Comparison of ENCODE assay signal across 8 cellular contexts in genomic region chr10:74824184-74825032, GRCh38. TPM values are rescaled to one million over a fixed set of nuclear protein-coding genes. Genes with fewer than 3 reads are reported as not detected.
A peak's percentile ranks its signal among the peaks of the same experiment; 100 is the strongest.
DNase-seq lines count a peak whose midpoint lies in the region; ATAC-seq, FAIRE-seq and TF ChIP-seq lines count a peak whose summit lies in the region.

No MANE protein-coding gene starts in this region.

- TF ChIP-seq POLR2A in Peyer's patch (IDR thresholded peaks at IDR 0.05) (no peak), K562 (conservative IDR thresholded peaks at IDR 0.05) (no peak)

- no peak for TF ChIP-seq RAD21 in K562 (CRISPR knock-in tag; conservative IDR thresholded peaks at IDR 0.05 in 1 of 2, IDR thresholded peaks at IDR 0.05 in 1 of 2)

- peak overlapping the region; percentile 86 for H3K4me3 Mint-ChIP-seq in Caco-2 (ENCODE audit: unreplicated experiment)
- peak overlapping the region; percentile 83 to 97 for H3K4me3 Mint-ChIP-seq in stimulated activated naive CD8-positive, alpha-beta T cell treated with anti-CD3 and anti-CD28 coated beads, Interleukin-15, amount 100 ng/mL, for 72 hours

- peak overlapping the region; percentile 98 for H3K4me3 ChIP-seq in Caco-2 (ENCODE audit: low read depth, low read length)
- H3K4me3 ChIP-seq in Peyer's patch, result peak overlapping the region; percentile 74 to 94 (median 86)
- peak overlapping the region; percentile 73 for H3K4me3 ChIP-seq in K562
- H3K4me3 ChIP-seq in lung, result peak overlapping the region; percentile 92

- no peaks in the 10 kb centered on the region for H4K20me1 ChIP-seq in K562 (replicated peaks; ENCODE audit: control insufficient read depth, insufficient read depth, low read length)

- no peak overlapping the region for H3K27ac Mint-ChIP-seq in Caco-2 (ENCODE audit: unreplicated experiment)
- H3K27ac Mint-ChIP-seq in stimulated activated naive CD8-positive, alpha-beta T cell treated with anti-CD3 and anti-CD28 coated beads, Interleukin-15, amount 100 ng/mL, for 72 hours, result peak overlapping the region; percentile 96 to 97

- peaks cover 13% of the 10 kb centered on the region for H3K36me3 Mint-ChIP-seq in Caco-2 (ENCODE audit: insufficient read depth, unreplicated experiment)

- ATAC-seq in K562, result no peak
- ATAC-seq in lung (ENCODE audit: insufficient read depth, low FRiP score), result no peak
- ATAC-seq in stimulated activated naive CD8-positive, alpha-beta T cell treated with anti-CD3 and anti-CD28 coated beads, Interleukin-15, amount 100 ng/mL, for 72 hours, result no peak
- no peak for ATAC-seq in GM21381 (IDR thresholded peaks at IDR 0.05; ENCODE audit: unreplicated experiment)

- peak overlapping the region; percentile 89 for H2AFZ ChIP-seq in K562 (ENCODE audit: low read depth, low read length)

- no peak for FAIRE-seq in K562 (lab: Jason Lieb, UNC)

- H3K4me1 ChIP-seq in Caco-2 (peaks cover 19% of the 10 kb centered on the region), Peyer's patch (peaks cover 4 to 36% (median 7%) of the 10 kb centered on the region in 4 donors), K562 (replicated peaks in 1 of 2; ENCODE audit: control insufficient read depth in 2 of 2, insufficient read depth in 2 of 2, low read length in 2 of 2) (peaks cover 33 to 36% of the 10 kb centered on the region in 2 experiments), lung (ENCODE audit: control insufficient read depth in 2 of 2, insufficient read depth in 2 of 2, low read length in 2 of 2) (peaks cover 5 to 8% of the 10 kb centered on the region in 2 donors)

- peaks cover 11% of the 10 kb centered on the region for H3K79me2 ChIP-seq in K562 (ENCODE audit: control insufficient read depth, insufficient read depth, low read length)

- CTCF ChIA-PET in Caco-2 (lab: Charles Lee), result no interaction called here
- CTCF ChIA-PET in K562 (lab: Yijun Ruan, JAX; ENCODE audit: low intra/inter-chr PET ratio), result no interaction called here

- peak overlapping the region; percentile 48 to 93; a peak in 3 of 4 replicates for H3K9ac ChIP-seq in K562 (ENCODE audit: insufficient read depth in 1 of 2, low read depth in 2 of 2, low read length in 2 of 2)

- POLR2A ChIA-PET in Caco-2 (lab: Charles Lee) (no interaction called here), K562 (lab: Yijun Ruan, JAX) (interaction anchor here (0.6 to 0.7 kb wide), 2 partner anchors 30 to 1003 kb away, joined by 3 read pairs; no protein-coding TSS in a partner anchor)

- H3K9me3 Mint-ChIP-seq in Caco-2 (ENCODE audit: unreplicated experiment), result no peaks in the 10 kb centered on the region
- no peaks in the 10 kb centered on the region for H3K9me3 Mint-ChIP-seq in stimulated activated naive CD8-positive, alpha-beta T cell treated with anti-CD3 and anti-CD28 coated beads, Interleukin-15, amount 100 ng/mL, for 72 hours

- H3K36me3 ChIP-seq in Caco-2 (ENCODE audit: control insufficient read depth, insufficient read depth, low read length) (no peaks in the 10 kb centered on the region), Peyer's patch (no peaks in the 10 kb centered on the region), K562 (ENCODE audit: control insufficient read depth, insufficient read depth, low read length) (no peaks in the 10 kb centered on the region), lung (ENCODE audit: control insufficient read depth in 2 of 2, insufficient read depth in 2 of 2, low read length in 2 of 2) (no peaks in the 10 kb centered on the region)

- H3K4me1 Mint-ChIP-seq in Caco-2 (ENCODE audit: low read depth, unreplicated experiment), result peaks cover 29% of the 10 kb centered on the region
- peaks cover 38% of the 10 kb centered on the region for H3K4me1 Mint-ChIP-seq in stimulated activated naive CD8-positive, alpha-beta T cell treated with anti-CD3 and anti-CD28 coated beads, Interleukin-15, amount 100 ng/mL, for 72 hours

- DNase-seq in Caco-2 (no peak), Peyer's patch (peak; percentile 38 to 61 (median 49)), K562 (ENCODE audit: extremely low read depth in 1 of 4, low spot score in 3 of 4) (peak in 2 of 4 experiments; percentile 17 to 30), lung (ENCODE audit: low spot score) (no peak), MV-4-11 (lab: John Stamatoyannopoulos, UW) (no peak), NCI-H1417 treated with DMSO at 0.1 percent for 48 hours (lab: John Stamatoyannopoulos, UW) (no peak)
- DNase-seq in stimulated activated naive CD8-positive, alpha-beta T cell treated with anti-CD3 and anti-CD28 coated beads, Interleukin-15, amount 100 ng/mL, for 72 hours, result peak; percentile 17 to 40

- H3K9me1 ChIP-seq in K562 (ENCODE audit: control insufficient read depth, insufficient read depth, low read length), result no peaks in the 10 kb centered on the region

- BruUV-seq in Caco-2 (replicated peaks; lab: Mats Ljungman, UMichigan) (no TSS peak), K562 (replicated peaks; lab: Mats Ljungman, UMichigan) (no TSS peak)

- H3K9me3 ChIP-seq in Caco-2 (no peaks in the 10 kb centered on the region), Peyer's patch (no peaks in the 10 kb centered on the region), K562 (replicated peaks; ENCODE audit: control insufficient read depth, insufficient read depth, low read depth, low read length) (no peaks in the 10 kb centered on the region), lung (ENCODE audit: control insufficient read depth in 2 of 2, insufficient read depth in 1 of 2, low read length in 1 of 2) (no peaks in the 10 kb centered on the region)

- no peaks in the 10 kb centered on the region for H3K27me3 Mint-ChIP-seq in Caco-2 (ENCODE audit: insufficient read depth, unreplicated experiment)
- H3K27me3 Mint-ChIP-seq in stimulated activated naive CD8-positive, alpha-beta T cell treated with anti-CD3 and anti-CD28 coated beads, Interleukin-15, amount 100 ng/mL, for 72 hours, result no peaks in the 10 kb centered on the region

- TF ChIP-seq CTCF in Caco-2 (IDR thresholded peaks at IDR 0.05; ENCODE audit: insufficient read depth in 1 of 2, low read depth in 1 of 2, low read length in 1 of 2, severe bottlenecking in 1 of 2, unreplicated experiment in 1 of 2) (no peak), Peyer's patch (IDR thresholded peaks at IDR 0.05) (no peak), K562 (IDR thresholded peaks at IDR 0.05 in 2 of 3, conservative IDR thresholded peaks at IDR 0.05 in 1 of 3; ENCODE audit: insufficient read depth in 2 of 3, low read depth in 1 of 3, low read length in 3 of 3) (no peak), lung (IDR thresholded peaks at IDR 0.05; ENCODE audit: control extremely low read depth, extremely low read depth) (no peak)

- intact Hi-C loops in Caco-2 (cut with micrococcal nuclease; ENCODE audit: unreplicated experiment), result no loop called here
- intact Hi-C loops in K562 (cut with micrococcal nuclease), result loop anchor here (5.0 to 10.0 kb wide), 3 partner anchors 190 to 410 kb away; partner anchors contain the start of gene COMTD1

- WGBS in K562 (ENCODE audit: insufficient coverage, low coverage, missing lambda C conversion rate), result 28% methylated on average over 21 of the region's 26 CpGs
- 18 to 30% methylated on average over 22 to 26 of the region's 26 CpGs for WGBS in lung, 2 donors

- in situ Hi-C loops in K562 (cut with MboI), result no loop called here

- H3K27ac ChIP-seq in Peyer's patch, result peak overlapping the region; percentile 77 to 98 (median 93)
- H3K27ac ChIP-seq in K562 (ENCODE audit: extremely low read depth, low read depth, low read length), result no peak overlapping the region
- peak overlapping the region; percentile 69 to 85 for H3K27ac ChIP-seq in lung (ENCODE audit: low read depth in 1 of 2, low read length in 1 of 2)

- no peak for TF ChIP-seq EP300 in K562 (IDR thresholded peaks at IDR 0.05; ENCODE audit: low read length)

- peak overlapping the region; percentile 88 for H3K4me2 ChIP-seq in K562 (ENCODE audit: insufficient read depth, low read length)

- H3K27me3 ChIP-seq in Caco-2 (replicated peaks; ENCODE audit: control insufficient read depth, insufficient read depth, low read length) (no peaks in the 10 kb centered on the region), Peyer's patch (no peaks in the 10 kb centered on the region), K562 (ENCODE audit: control insufficient read depth in 2 of 2, insufficient read depth in 2 of 2, low read length in 2 of 2) (no peaks in the 10 kb centered on the region), lung (ENCODE audit: control insufficient read depth, insufficient read depth) (no peaks in the 10 kb centered on the region)

TF ChIP-seq in K562, 482 proteins besides CTCF, POLR2A, EP300 and RAD21 (continues in another document):
- no peak for TF ChIP-seq TARDBP (IDR thresholded peaks at IDR 0.05)
- TF ChIP-seq SOX6 (IDR thresholded peaks at IDR 0.05), result 0 out of 2 replicates have a peak, but pooled peaks have one; percentile 16
- TF ChIP-seq SP1 (CRISPR knock-in tag; IDR thresholded peaks at IDR 0.05), result 0 out of 2 replicates have a peak, but pooled peaks have one; percentile 17
- 0 out of 2 replicates have a peak, but pooled peaks have one; percentile 25 for TF ChIP-seq GATA2 (CRISPR knock-in tag; IDR thresholded peaks at IDR 0.05)
- peak; percentile 32 for TF ChIP-seq KDM5B (IDR thresholded peaks at IDR 0.05; ENCODE audit: insufficient replicate concordance, low read depth, low read length)
- no peak for TF ChIP-seq SAFB2 (IDR thresholded peaks at IDR 0.05; ENCODE audit: borderline replicate concordance, low read depth, low read length, severe bottlenecking)
- 0 out of 2 replicates have a peak, but pooled peaks have one; percentile 15 for TF ChIP-seq BCOR (IDR thresholded peaks at IDR 0.05)
- 0 out of 2 replicates have a peak, but pooled peaks have one; percentile 49 for TF ChIP-seq ZNF12 (CRISPR knock-in tag; IDR thresholded peaks at IDR 0.05)

RNA-seq across cellular contexts. Expression of gene KAT6B, which starts 2.0 kb away (rescaled TPM):
- total RNA-seq in Caco-2 (2022), result 14.9 and 16.8 TPM in 2 replicates
- 10 to 100 TPM; 45.4 to 94.9 (median 62.9) TPM for total RNA-seq in Peyer's patch
- 43.8 and 89.7 TPM in 2 replicates for total RNA-seq in K562 (2011; cell fraction: chromatin; rRNA removed; ENCODE audit: low replicate concordance)
- total RNA-seq in K562 (2011; cell fraction: nucleolus; rRNA removed), result 22.2 and 24.9 TPM in 2 replicates
- 40.7 and 66.0 TPM in 2 replicates for total RNA-seq in K562 (2011; cell fraction: nucleoplasm; rRNA removed)
- 6.8 and 8.0 TPM in 2 replicates for total RNA-seq in K562 (2014; rRNA removed)
- 8.2 and 9.3 TPM in 2 replicates for total RNA-seq in K562 (2014; rRNA removed; fragmentation: Illumina TruSeq; extraction: Trizol)
- 7.1 and 7.6 TPM in 2 replicates for total RNA-seq in K562 (2015; rRNA removed; fragmentation: Illumina TruSeq; extraction: Trizol)
- total RNA-seq in K562 (2021), result 9.0 and 10.2 TPM in 2 replicates
- 2.6 and 2.7 TPM in 2 replicates for polyA plus RNA-seq in K562 (2011; rRNA removed)
- 2.3 and 2.4 TPM in 2 replicates for polyA plus RNA-seq in K562 (2011; cell fraction: cytosol; rRNA removed)
- 6.2 and 7.4 TPM in 2 replicates for polyA plus RNA-seq in K562 (2011; cell fraction: nucleus; rRNA removed)
- 4.2 and 4.4 TPM in 2 replicates for polyA plus RNA-seq in K562 (2012)
- polyA plus RNA-seq in K562 (2014; fragmentation: Illumina TruSeq; extraction: Trizol), result 7.7 and 9.2 TPM in 2 replicates
- polyA plus RNA-seq in K562 (2014; fragmentation: Nextera tagmentation; extraction: Ambion mirVana), result 1 to 10 TPM; 1.4 to 2.4 TPM
- 4.5 and 4.8 TPM in 2 replicates for polyA plus RNA-seq in K562 (2014; rRNA removed)
- polyA minus RNA-seq in K562 (2011; rRNA and poly(A)+ RNA removed), result 13.2 and 17.8 TPM in 2 replicates
- polyA minus RNA-seq in K562 (2011; cell fraction: cytosol; rRNA and poly(A)+ RNA removed), result 4.6 and 4.7 TPM in 2 replicates
- polyA minus RNA-seq in K562 (2011; cell fraction: nucleus; rRNA and poly(A)+ RNA removed), result 17.1 and 28.2 TPM in 2 replicates
- total RNA-seq in lung, result 100 to 1,000 TPM in 1 of 2 donors, 10 to 100 TPM in 1; 35.0 to 161 TPM
- 1 to 10 TPM; 5.0 to 7.0 TPM for polyA plus RNA-seq in lung

Comparison
In these comparisons a context has a peak if more than half of its experiments do, and no peak if none do; other contexts are left out.
1. DNase-seq: peak in Peyer's patch (3 of 3) and stimulated activated naive CD8-positive, alpha-beta T cell treated with anti-CD3 and anti-CD28 coated beads, Interleukin-15, amount 100 ng/mL, for 72 hours (2 of 2); none in Caco-2 (0 of 2), lung (single experiment), MV-4-11 (single experiment) and NCI-H1417 treated with DMSO at 0.1 percent for 48 hours (single experiment).
2. Peak in every context shown above with its lines, with median percentiles within 50 percentile points of each other: H3K4me3 ChIP-seq.